In the genomic region with DNA sequence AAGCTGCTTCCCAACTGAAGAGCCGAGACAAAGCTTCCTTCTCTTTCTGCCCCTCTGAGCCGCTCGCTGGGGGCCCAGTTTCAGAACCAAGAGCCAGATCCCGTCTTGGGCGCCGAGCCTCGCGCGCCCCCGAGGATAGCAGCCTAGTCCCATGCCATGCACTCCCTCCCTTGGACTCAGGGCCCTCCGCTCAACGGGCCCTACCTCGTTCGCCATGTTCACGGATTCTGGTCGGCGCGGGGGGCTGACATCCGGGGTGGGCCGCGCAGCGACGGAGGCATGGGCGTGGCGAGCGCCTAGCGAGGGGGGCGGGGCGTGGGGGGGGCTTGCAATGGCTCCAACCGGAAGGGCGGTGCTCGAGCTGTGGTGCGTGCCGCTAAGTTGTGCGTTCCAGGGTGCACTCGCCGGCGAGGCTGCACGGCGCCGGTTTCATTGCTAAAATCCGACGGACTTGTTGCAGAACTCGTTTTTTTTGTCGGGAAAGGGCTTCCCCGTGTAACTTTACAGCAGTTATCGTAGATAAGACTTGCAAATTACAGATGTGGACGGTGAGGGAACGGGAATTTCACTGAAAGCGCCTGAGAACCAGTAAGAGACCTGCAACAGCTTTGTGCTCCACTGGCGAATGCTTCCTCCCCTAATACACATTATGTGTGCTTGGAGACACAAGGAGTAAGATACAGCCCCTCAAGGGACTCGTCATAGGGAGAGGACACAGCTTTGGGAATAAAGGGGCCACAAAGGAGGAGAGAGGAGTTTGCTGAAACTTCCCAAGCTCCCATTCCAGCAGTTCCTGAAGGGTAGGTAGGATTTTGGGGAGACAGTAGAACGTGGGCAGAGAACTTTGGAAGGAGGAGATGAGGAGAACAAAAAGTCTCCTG, we compare ENCODE assay signal across 8 cellular contexts. TPM values are rescaled to one million over a fixed set of nuclear protein-coding genes. Genes with fewer than 3 reads are reported as not detected.
DNase-seq lines count a peak whose midpoint lies in the region; ATAC-seq and TF ChIP-seq lines count a peak whose summit lies in the region.

A gene (minus strand): TSS at position 304 of the 881 bp plus-strand sequence. CDS start 88 bp downstream, at position 216.

- peaks cover 47% of the 10 kb centered on the region for H3K4me1 Mint-ChIP-seq in dendritic cell treated with granulocyte-macrophage colony-stimulating factor and Interleukin-4, amounts not matched to agents 40 ng/mL and 50 ng/mL, for 4 days (ENCODE audit: low read depth)

- intact Hi-C loops in dendritic cell treated with granulocyte-macrophage colony-stimulating factor and Interleukin-4, amounts not matched to agents 40 ng/mL and 50 ng/mL, for 4 days (cut with micrococcal nuclease): loop anchor here (2.0 to 10.0 kb wide), 5 partner anchors 156 to 944 kb away; a partner anchor contains a TSS
- intact Hi-C loops in left lung (cut with DNase I): no loop called here

- CTCF ChIA-PET in BJ (lab: Yijun Ruan, JAX): interaction anchor here (1.0 to 1.3 kb wide), 3 partner anchors 16 to 93 kb away, joined by 3 read pairs; a partner anchor contains a TSS

- peak within 1 kb of the TSS; percentile 93 for H3K27ac Mint-ChIP-seq in dendritic cell treated with granulocyte-macrophage colony-stimulating factor and Interleukin-4, amounts not matched to agents 40 ng/mL and 50 ng/mL, for 4 days

- H3K36me3 ChIP-seq in BJ (ENCODE audit: control insufficient read depth, insufficient read depth, low read length) (peaks cover 11% of the 10 kb centered on the region), left lung (peaks cover 0 to 17% of the 10 kb centered on the region in 2 donors)

- peak; percentile 89 for ATAC-seq in HG03457 (IDR thresholded peaks at IDR 0.05; ENCODE audit: unreplicated experiment)
- peak; percentile 98 for ATAC-seq in left lung

- H3K27me3 Mint-ChIP-seq in dendritic cell treated with granulocyte-macrophage colony-stimulating factor and Interleukin-4, amounts not matched to agents 40 ng/mL and 50 ng/mL, for 4 days: peaks cover 2% of the 10 kb centered on the region

- peaks cover 42% of the 10 kb centered on the region for H3K36me3 Mint-ChIP-seq in dendritic cell treated with granulocyte-macrophage colony-stimulating factor and Interleukin-4, amounts not matched to agents 40 ng/mL and 50 ng/mL, for 4 days (ENCODE audit: low read depth)

- DNase-seq in BJ (ENCODE audit: low read depth) (no peak), GM19240 (ENCODE audit: insufficient read length, low spot score) (peak; percentile 70), NCI-H526 treated with DMSO at 0.1 percent for 48 hours (lab: John Stamatoyannopoulos, UW) (peak; percentile 58), left lung (peak; percentile 91 to 95)
- DNase-seq in activated CD4-positive, alpha-beta T cell treated with anti-CD3 and anti-CD28 coated beads, Interleukin-2, amount 50 U/mL, for 24 hours (ENCODE audit: low read depth in 1 of 2, low spot score in 1 of 2): peak; percentile 87 to 88
- peak; percentile 83 for DNase-seq in stimulated activated CD4-positive, alpha-beta T cell treated with anti-CD3 and anti-CD28 coated beads, Interleukin-2, amount 100 ng/mL, for 4 hours (ENCODE audit: low read depth)

- H3K4me3 Mint-ChIP-seq in dendritic cell treated with granulocyte-macrophage colony-stimulating factor and Interleukin-4, amounts not matched to agents 40 ng/mL and 50 ng/mL, for 4 days: peak within 1 kb of the TSS; percentile 89

- POLR2A ChIA-PET in BJ (lab: Charles Lee): interaction anchor here (0.5 to 0.6 kb wide), 4 partner anchors 15 to 370 kb away, joined by 3 to 4 read pairs (median 3); a partner anchor contains a TSS

- H3K9me3 ChIP-seq in left lung: no peaks in the 10 kb centered on the region

- peak within 1 kb of the TSS; percentile 95 for H3K4me3 ChIP-seq in BJ (ENCODE audit: low read depth, low read length)
- H3K4me3 ChIP-seq in left lung: peak within 1 kb of the TSS; percentile 64 to 66

- peaks cover 4 to 44% of the 10 kb centered on the region in 2 donors for H3K4me1 ChIP-seq in left lung

- TF ChIP-seq CTCF in BJ (IDR thresholded peaks at IDR 0.05; ENCODE audit: insufficient read depth, low read depth, low read length) (no peak), left lung (IDR thresholded peaks at IDR 0.05) (no peak)

- H3K27ac ChIP-seq in left lung: peak within 1 kb of the TSS; percentile 88 to 95

- H3K27me3 ChIP-seq in BJ (ENCODE audit: control insufficient read depth, insufficient read depth, low read length) (no peaks in the 10 kb centered on the region), left lung (no peaks in the 10 kb centered on the region)

- no peaks in the 10 kb centered on the region for H3K9me3 Mint-ChIP-seq in dendritic cell treated with granulocyte-macrophage colony-stimulating factor and Interleukin-4, amounts not matched to agents 40 ng/mL and 50 ng/mL, for 4 days

RNA-seq across cellular contexts. Expression of the gene that starts here (rescaled TPM):
- polyA plus RNA-seq in BJ (2011; rRNA removed): 205 and 283 TPM in 2 replicates
- 89.4 and 123 TPM in 2 replicates for polyA minus RNA-seq in BJ (2011; rRNA and poly(A)+ RNA removed)
- total RNA-seq in left lung: 100 to 1,000 TPM; 152 to 160 TPM
